18 cellular contexts compared by ENCODE assay signal in genomic region chr14:60720391-60720790, GRCh38. TPM values are rescaled to one million over a fixed set of nuclear protein-coding genes. Genes with fewer than 3 reads are reported as not detected.
DNase-seq lines count a peak whose midpoint lies in the region; ATAC-seq and TF ChIP-seq lines count a peak whose summit lies in the region.
"Had no signal": no experiment of that assay in that cellular context is flagged by ENCODE, and none has a peak within 500 bp of the region (broad histone marks: within the 10 kb centered on the region; RNA-seq: fewer than 3 reads in every experiment).

No MANE protein-coding gene starts in this region.

- ATAC-seq in CD4-positive, alpha-beta T cell (ENCODE audit: poor library complexity): no peak
- no peak for ATAC-seq in foreskin keratinocyte
- ATAC-seq: stimulated activated naive B cell treated with anti-CD40 and anti-IgM and Interleukin-4, amounts not matched to agents 10 μg/mL and 1 μg/mL and 100 μg/mL, for 72 hours had no signal

- no peaks in the 10 kb centered on the region for H3K9me3 Mint-ChIP-seq in CD4-positive, alpha-beta T cell
- H3K9me3 Mint-ChIP-seq in nephron progenitor cell: peaks cover 7% of the 10 kb centered on the region
- H3K9me3 Mint-ChIP-seq: stimulated activated naive B cell treated with anti-CD40 and anti-IgM and Interleukin-4, amounts not matched to agents 10 μg/mL and 1 μg/mL and 100 μg/mL, for 72 hours had no signal

- DNase-seq in CD4-positive, alpha-beta T cell: no peak
- no peak for DNase-seq in Karpas-422
- DNase-seq in choroid plexus epithelial cell (ENCODE audit: low read depth): no peak
- no peak for DNase-seq in nephron progenitor cell
- no peak for DNase-seq in foreskin keratinocyte
- DNase-seq in amygdala (lab: John Stamatoyannopoulos, UW): no peak
- DNase-seq in stimulated activated CD4-positive, alpha-beta T cell treated with anti-CD3 and anti-CD28 coated beads, Interleukin-4, amount 100 ng/mL, for 24 hours: no peak
- no peak for DNase-seq in prostate gland (ENCODE audit: low spot score)
- DNase-seq: activated CD8-positive, alpha-beta memory T cell treated with anti-CD3 and anti-CD28 coated beads, Interleukin-2, amount 50 U/mL, for 4 hours; adrenal gland; dorsolateral prefrontal cortex; midbrain; NCI-H1105; NCI-H446; stimulated activated CD4-positive, alpha-beta T cell treated with anti-CD3 and anti-CD28 coated beads, Interleukin-4, amount 100 ng/mL, for 4 hours; stimulated activated naive B cell treated with anti-CD40 and anti-IgM and Interleukin-4, amounts not matched to agents 10 μg/mL and 1 μg/mL and 100 μg/mL, for 72 hours had no signal

- peak overlapping the region; percentile 84 for H3K4me3 Mint-ChIP-seq in CD4-positive, alpha-beta T cell
- H3K4me3 Mint-ChIP-seq in nephron progenitor cell: peak overlapping the region; percentile 96

- H3K9me2 ChIP-seq in Karpas-422 (replicated peaks; ENCODE audit: insufficient read depth, low read length): no peaks in the 10 kb centered on the region

- WGBS in prostate gland: 50% methylated on average over 1 of the region's 1 CpG

- H3K36me3 ChIP-seq in Karpas-422 (ENCODE audit: insufficient read depth, low read length) (peaks cover 38% of the 10 kb centered on the region), prostate gland (no peaks in the 10 kb centered on the region)
- H3K36me3 ChIP-seq: adrenal gland, BLaER1, vagina had no signal

- H3K4me2 ChIP-seq in Karpas-422 (ENCODE audit: low read depth, low read length, poor library complexity, severe bottlenecking): peak overlapping the region; percentile 97
- H3K4me2 ChIP-seq: BLaER1 had no signal

- H3K9me3 ChIP-seq in CD4-positive, alpha-beta T cell (ENCODE audit: control insufficient read depth, low read length): no peaks in the 10 kb centered on the region
- H3K9me3 ChIP-seq in Karpas-422 (ENCODE audit: low read length) (no peaks in the 10 kb centered on the region), prostate gland (no peaks in the 10 kb centered on the region)
- H3K9me3 ChIP-seq: adrenal gland, vagina had no signal

- H3K4me1 ChIP-seq in Karpas-422 (ENCODE audit: low read length) (peaks cover 51% of the 10 kb centered on the region), foreskin keratinocyte (peaks cover 7% of the 10 kb centered on the region), prostate gland (replicated peaks) (no peaks in the 10 kb centered on the region)

- H3K27ac Mint-ChIP-seq in CD4-positive, alpha-beta T cell: no peak overlapping the region
- H3K27ac Mint-ChIP-seq in nephron progenitor cell: peak overlapping the region; percentile 74
- H3K27ac Mint-ChIP-seq: stimulated activated naive B cell treated with anti-CD40 and anti-IgM and Interleukin-4, amounts not matched to agents 10 μg/mL and 1 μg/mL and 100 μg/mL, for 72 hours had no signal

- peaks cover 58% of the 10 kb centered on the region for H3K79me2 ChIP-seq in Karpas-422 (ENCODE audit: low read length)

- TF ChIP-seq POLR2A in prostate gland (IDR thresholded peaks at IDR 0.05): no peak

- peaks cover 30% of the 10 kb centered on the region for H4K20me1 ChIP-seq in Karpas-422 (ENCODE audit: insufficient read depth, low read depth, low read length)

- peaks cover 72% of the 10 kb centered on the region for H3K27me3 ChIP-seq in CD4-positive, alpha-beta T cell (ENCODE audit: control insufficient read depth, insufficient read depth, low read length)
- H3K27me3 ChIP-seq in Karpas-422 (ENCODE audit: low read length) (no peaks in the 10 kb centered on the region), foreskin keratinocyte (no peaks in the 10 kb centered on the region), prostate gland (replicated peaks; ENCODE audit: insufficient read depth) (no peaks in the 10 kb centered on the region)
- H3K27me3 ChIP-seq: adrenal gland, vagina had no signal

- POLR2A ChIA-PET in CD4-positive, alpha-beta T cell (lab: Charles Lee): no interaction called here

- CTCF ChIA-PET in CD4-positive, alpha-beta T cell (lab: Charles Lee): no interaction called here

- H3K4me3 ChIP-seq in Karpas-422 (ENCODE audit: low read length) (peak overlapping the region; percentile 91), choroid plexus epithelial cell (ENCODE audit: low read depth, low read length) (peak overlapping the region; percentile 88), prostate gland (no peak overlapping the region)
- H3K4me3 ChIP-seq: BLaER1 had no signal

- H3K27ac ChIP-seq in CD4-positive, alpha-beta T cell (ENCODE audit: low read depth, low read length): no peak overlapping the region
- peak overlapping the region; percentile 84 for H3K27ac ChIP-seq in Karpas-422 (ENCODE audit: low read length)
- no peak overlapping the region for H3K27ac ChIP-seq in foreskin keratinocyte
- H3K27ac ChIP-seq in prostate gland: peak overlapping the region in 1 of 2 donors; percentile 94
- H3K27ac ChIP-seq: adrenal gland, BLaER1, vagina had no signal

- H3K36me3 Mint-ChIP-seq in CD4-positive, alpha-beta T cell (ENCODE audit: low read depth): no peaks in the 10 kb centered on the region
- peaks cover 21% of the 10 kb centered on the region for H3K36me3 Mint-ChIP-seq in nephron progenitor cell (ENCODE audit: low read depth)

- H3K4me1 Mint-ChIP-seq in CD4-positive, alpha-beta T cell (ENCODE audit: low read depth): peaks cover 29% of the 10 kb centered on the region
- H3K4me1 Mint-ChIP-seq in nephron progenitor cell: peaks cover 48% of the 10 kb centered on the region

- intact Hi-C loops in CD4-positive, alpha-beta T cell (cut with DNase I, micrococcal nuclease): no loop called here
- intact Hi-C loops in prostate gland (cut with DNase I): loop anchor here (5.0 to 10.0 kb wide), 4 partner anchors 68 to 626 kb away; partner anchors contain the start of genes PCNX4, SLC38A6 and TRMT5

- no peak for TF ChIP-seq CTCF in CD4-positive, alpha-beta T cell (IDR thresholded peaks at IDR 0.05)
- no peak for TF ChIP-seq CTCF in choroid plexus epithelial cell (conservative IDR thresholded peaks at IDR 0.05; ENCODE audit: low read depth, low read length)
- no peak for TF ChIP-seq CTCF in nephron progenitor cell (IDR thresholded peaks at IDR 0.05)
- TF ChIP-seq CTCF in foreskin keratinocyte (conservative IDR thresholded peaks at IDR 0.05): no peak
- no peak for TF ChIP-seq CTCF in prostate gland (IDR thresholded peaks at IDR 0.05)

- peaks cover 70% of the 10 kb centered on the region for H3K27me3 Mint-ChIP-seq in CD4-positive, alpha-beta T cell
- no peaks in the 10 kb centered on the region for H3K27me3 Mint-ChIP-seq in nephron progenitor cell (ENCODE audit: low read depth, poor library complexity)

- H3K9ac ChIP-seq in Karpas-422 (ENCODE audit: low read length): peak overlapping the region; percentile 89; the same call in 1 of the 2 replicates
- H3K9ac ChIP-seq: BLaER1 had no signal

- no peak overlapping the region for H2AFZ ChIP-seq in Karpas-422 (ENCODE audit: low read length)

RNA-seq across cellular contexts. Expression of gene SIX4, which starts 3.8 kb away (rescaled TPM):
- not detected for total RNA-seq in CD4-positive, alpha-beta T cell
- total RNA-seq in Karpas-422 (2014; rRNA removed; shearing (Covaris generic); ENCODE audit: low replicate concordance): 53.8 and 61.6 TPM in 2 replicates
- 10.8 and 12.0 TPM in 2 replicates for total RNA-seq in foreskin keratinocyte
- 1.8 and 2.6 TPM in 2 replicates for polyA plus RNA-seq in foreskin keratinocyte
- total RNA-seq in prostate gland: 10 to 100 TPM; 17.6 to 21.3 TPM

RNA-seq across cellular contexts. Expression of gene MNAT1, which starts 14.2 kb away (rescaled TPM):
- 10 to 100 TPM; 15.4 to 15.9 TPM for total RNA-seq in CD4-positive, alpha-beta T cell
- 166 and 230 TPM in 2 replicates for total RNA-seq in Karpas-422 (2014; rRNA removed; shearing (Covaris generic); ENCODE audit: low replicate concordance)
- total RNA-seq in foreskin keratinocyte (64.9 and 71.1 TPM in 2 replicates), prostate gland (10 to 100 TPM; 16.1 to 62.9 TPM)
- 53.2 and 64.0 TPM in 2 replicates for polyA plus RNA-seq in foreskin keratinocyte

Comparison
In these comparisons a context has a peak if more than half of its experiments do, and no peak if none do; other contexts are left out.
1. H3K4me3 ChIP-seq: peak in Karpas-422 (single experiment) and choroid plexus epithelial cell (single experiment); none in prostate gland (0 of 2).
2. RNA of gene SIX4, which starts 3.8 kb away (total RNA-seq): 53.8 to 61.6 TPM in Karpas-422, 17.6 to 21.3 TPM in prostate gland and 10.8 to 12.0 TPM in foreskin keratinocyte; not detected in CD4-positive, alpha-beta T cell; every median in the first group is over 10 times any median in the second.